In the genomic region with DNA sequence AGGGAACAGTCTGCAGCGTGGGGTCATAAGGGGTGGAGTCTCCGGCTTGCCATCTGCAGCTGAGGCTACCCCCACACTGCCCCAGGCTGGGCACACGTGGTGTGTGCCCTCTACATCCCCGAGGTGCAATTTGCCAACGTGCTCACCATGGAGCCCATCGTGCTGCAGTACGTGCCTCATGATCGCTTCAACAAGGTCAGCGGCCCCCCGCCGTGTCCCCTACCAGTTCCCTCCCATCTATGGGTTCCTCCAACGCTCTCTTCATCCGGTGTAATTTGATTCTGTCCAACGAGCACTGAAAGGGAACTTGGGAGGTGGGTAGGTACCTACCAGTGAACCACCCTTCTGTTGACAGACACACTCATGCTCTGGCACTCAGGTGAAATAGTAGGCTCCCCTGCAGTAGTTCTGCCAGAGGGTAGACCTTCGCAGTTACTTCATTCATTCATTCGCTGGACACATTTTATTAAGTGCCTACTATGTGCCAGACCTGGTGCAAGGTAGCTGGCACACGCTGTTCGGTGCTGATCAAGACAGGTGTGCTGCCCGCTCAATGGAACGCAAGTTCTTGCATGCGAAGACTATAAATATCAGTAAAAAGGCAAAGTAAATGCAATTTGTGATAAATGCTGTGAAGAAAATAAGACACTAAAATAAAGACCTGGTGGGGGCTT, we compare ENCODE assay signal across 12 cellular contexts. TPM values are rescaled to one million over a fixed set of nuclear protein-coding genes. Genes with fewer than 3 reads are reported as not detected.
DNase-seq lines count a peak whose midpoint lies in the region; ATAC-seq and TF ChIP-seq lines count a peak whose summit lies in the region.
"Had no signal": no experiment of that assay in that cellular context is flagged by ENCODE, and none has a peak within 500 bp of the region (broad histone marks: within the 10 kb centered on the region; RNA-seq: fewer than 3 reads in every experiment).

No MANE protein-coding gene starts in this region.

- no peak for ATAC-seq in activated naive CD8-positive, alpha-beta T cell treated with anti-CD3 and anti-CD28 coated beads, Interleukin-2, amount 50 U/mL, for 24 hours
- ATAC-seq: HCT116, left colon had no signal

- no peak overlapping the region for H3K9ac ChIP-seq in Loucy (ENCODE audit: low read depth, low read length, poor library complexity, severe bottlenecking)
- H3K9ac ChIP-seq in neural progenitor cell: no peak overlapping the region

- H3K27me3 Mint-ChIP-seq in activated CD4-positive, alpha-beta T cell treated with anti-CD3 and anti-CD28 coated beads, Interleukin-2, amount 10 ng/mL, durations not matched to agents 24 days and 14 days: no peaks in the 10 kb centered on the region
- H3K27me3 Mint-ChIP-seq in activated naive CD8-positive, alpha-beta T cell treated with anti-CD3 and anti-CD28 coated beads, Interleukin-2, amount 50 U/mL, for 24 hours: no peaks in the 10 kb centered on the region
- H3K27me3 Mint-ChIP-seq in neural progenitor cell (ENCODE audit: insufficient read depth, low read depth): peaks cover 7% of the 10 kb centered on the region

- H3K79me2 ChIP-seq in Loucy (ENCODE audit: insufficient read depth, low read length) (peaks cover 71% of the 10 kb centered on the region), neural progenitor cell (ENCODE audit: low read depth) (no peaks in the 10 kb centered on the region)

- H3K9me3 ChIP-seq in Loucy (ENCODE audit: insufficient read depth, low read depth, low read length): no peaks in the 10 kb centered on the region
- H3K9me3 ChIP-seq in neural progenitor cell (ENCODE audit: low read depth): no peaks in the 10 kb centered on the region

- peak overlapping the region; percentile 93 for H3K4me3 ChIP-seq in Loucy (ENCODE audit: low read length, poor library complexity, severe bottlenecking)
- no peak overlapping the region for H3K4me3 ChIP-seq in neural progenitor cell

- intact Hi-C loops in activated CD4-positive, alpha-beta T cell treated with anti-CD3 and anti-CD28 coated beads, Interleukin-2, amount 10 ng/mL, durations not matched to agents 24 days and 14 days (cut with micrococcal nuclease): no loop called here

- H3K4me1 ChIP-seq in Loucy (ENCODE audit: insufficient read depth, low read length, poor library complexity, severe bottlenecking) (peaks cover 56% of the 10 kb centered on the region), neural progenitor cell (peaks cover 20% of the 10 kb centered on the region)

- peaks cover 48% of the 10 kb centered on the region for H4K20me1 ChIP-seq in Loucy (ENCODE audit: insufficient read depth, low read length, poor library complexity, severe bottlenecking)
- H4K20me1 ChIP-seq in neural progenitor cell (ENCODE audit: low read depth): peaks cover 63% of the 10 kb centered on the region

- H2AFZ ChIP-seq in Loucy (ENCODE audit: low read length) (no peak overlapping the region), neural progenitor cell (replicated peaks) (no peak overlapping the region)

- H3K9me2 ChIP-seq in Loucy (replicated peaks; ENCODE audit: low read depth, low read length): no peaks in the 10 kb centered on the region

- no peak for DNase-seq in activated CD4-positive, alpha-beta T cell treated with anti-CD3 and anti-CD28 coated beads, Interleukin-2, amount 10 ng/mL, durations not matched to agents 24 days and 14 days
- DNase-seq in activated CD4-positive, alpha-beta T cell treated with anti-CD3 and anti-CD28 coated beads for 48 hours: no peak
- DNase-seq in activated naive CD8-positive, alpha-beta T cell treated with anti-CD3 and anti-CD28 coated beads, Interleukin-2, amount 50 U/mL, for 24 hours: no peak
- DNase-seq in neural progenitor cell (ENCODE audit: low spot score): no peak
- DNase-seq in SHP77 (lab: John Stamatoyannopoulos, UW): no peak
- DNase-seq in HCEC 1CT: no peak
- no peak for DNase-seq in foreskin melanocyte
- DNase-seq: EL, left colon, NCI-H1694 had no signal

- H3K27ac Mint-ChIP-seq in activated CD4-positive, alpha-beta T cell treated with anti-CD3 and anti-CD28 coated beads, Interleukin-2, amount 10 ng/mL, durations not matched to agents 24 days and 14 days: peak overlapping the region; percentile 52
- H3K27ac Mint-ChIP-seq in activated naive CD8-positive, alpha-beta T cell treated with anti-CD3 and anti-CD28 coated beads, Interleukin-2, amount 50 U/mL, for 24 hours: peak overlapping the region; percentile 96
- H3K27ac Mint-ChIP-seq in neural progenitor cell: no peak overlapping the region

- H3K4me2 ChIP-seq in Loucy (ENCODE audit: low read depth, low read length, poor library complexity, severe bottlenecking) (peak overlapping the region; percentile 95), neural progenitor cell (no peak overlapping the region)

- H3K36me3 ChIP-seq in Loucy (ENCODE audit: insufficient read depth, low read length) (peaks cover 23% of the 10 kb centered on the region; the same call in 1 of the 2 replicates), neural progenitor cell (no peaks in the 10 kb centered on the region)

- TF ChIP-seq CTCF in Loucy (conservative IDR thresholded peaks at IDR 0.05; ENCODE audit: low read length) (no peak), neural progenitor cell (IDR thresholded peaks at IDR 0.05) (no peak)

- H3K27me3 ChIP-seq in Loucy (ENCODE audit: insufficient read depth, low read length, poor library complexity, severe bottlenecking) (no peaks in the 10 kb centered on the region), neural progenitor cell (peaks cover 48% of the 10 kb centered on the region)

- H3K27ac ChIP-seq in neural progenitor cell: no peak overlapping the region

- peaks cover 53% of the 10 kb centered on the region for H3K4me1 Mint-ChIP-seq in activated CD4-positive, alpha-beta T cell treated with anti-CD3 and anti-CD28 coated beads, Interleukin-2, amount 10 ng/mL, durations not matched to agents 24 days and 14 days
- peaks cover 60% of the 10 kb centered on the region for H3K4me1 Mint-ChIP-seq in activated naive CD8-positive, alpha-beta T cell treated with anti-CD3 and anti-CD28 coated beads, Interleukin-2, amount 50 U/mL, for 24 hours
- H3K4me1 Mint-ChIP-seq in neural progenitor cell: peaks cover 47% of the 10 kb centered on the region

- H3K9me3 Mint-ChIP-seq in activated CD4-positive, alpha-beta T cell treated with anti-CD3 and anti-CD28 coated beads, Interleukin-2, amount 10 ng/mL, durations not matched to agents 24 days and 14 days: no peaks in the 10 kb centered on the region
- H3K9me3 Mint-ChIP-seq in activated naive CD8-positive, alpha-beta T cell treated with anti-CD3 and anti-CD28 coated beads, Interleukin-2, amount 50 U/mL, for 24 hours: no peaks in the 10 kb centered on the region
- H3K9me3 Mint-ChIP-seq in neural progenitor cell: no peaks in the 10 kb centered on the region

- H3K4me3 Mint-ChIP-seq in activated CD4-positive, alpha-beta T cell treated with anti-CD3 and anti-CD28 coated beads, Interleukin-2, amount 10 ng/mL, durations not matched to agents 24 days and 14 days: peak overlapping the region; percentile 90
- peak overlapping the region; percentile 96 for H3K4me3 Mint-ChIP-seq in activated naive CD8-positive, alpha-beta T cell treated with anti-CD3 and anti-CD28 coated beads, Interleukin-2, amount 50 U/mL, for 24 hours
- H3K4me3 Mint-ChIP-seq in neural progenitor cell: peak overlapping the region; percentile 89

- H3K36me3 Mint-ChIP-seq in activated CD4-positive, alpha-beta T cell treated with anti-CD3 and anti-CD28 coated beads, Interleukin-2, amount 10 ng/mL, durations not matched to agents 24 days and 14 days (ENCODE audit: low read depth): peaks cover 59% of the 10 kb centered on the region
- H3K36me3 Mint-ChIP-seq in activated naive CD8-positive, alpha-beta T cell treated with anti-CD3 and anti-CD28 coated beads, Interleukin-2, amount 50 U/mL, for 24 hours (ENCODE audit: low read depth): peaks cover 51% of the 10 kb centered on the region
- H3K36me3 Mint-ChIP-seq in neural progenitor cell: peaks cover 4% of the 10 kb centered on the region

- H3F3A ChIP-seq in Loucy (ENCODE audit: low read depth) (no peaks in the 10 kb centered on the region), neural progenitor cell (ENCODE audit: low read depth) (peaks cover 42% of the 10 kb centered on the region)

RNA-seq across cellular contexts. Expression of gene MLLT6, which starts 2.7 kb away (rescaled TPM):
- 243 and 248 TPM in 2 replicates for total RNA-seq in activated CD4-positive, alpha-beta T cell treated with anti-CD3 and anti-CD28 coated beads, Interleukin-2, amount 10 ng/mL, durations not matched to agents 24 days and 14 days
- 7.4 and 24.4 TPM in 2 replicates for total RNA-seq in neural progenitor cell (ENCODE audit: low replicate concordance)

RNA-seq across cellular contexts. Expression of gene CISD3, which starts 22.3 kb away (rescaled TPM):
- total RNA-seq in activated CD4-positive, alpha-beta T cell treated with anti-CD3 and anti-CD28 coated beads, Interleukin-2, amount 10 ng/mL, durations not matched to agents 24 days and 14 days: 44.0 and 46.7 TPM in 2 replicates
- 0.60 and 1.0 TPM in 2 replicates for total RNA-seq in neural progenitor cell (ENCODE audit: low replicate concordance)

RNA-seq across cellular contexts. Expression of gene EPOP, which starts 33.1 kb away (rescaled TPM):
- 52.1 and 54.9 TPM in 2 replicates for total RNA-seq in activated CD4-positive, alpha-beta T cell treated with anti-CD3 and anti-CD28 coated beads, Interleukin-2, amount 10 ng/mL, durations not matched to agents 24 days and 14 days
- 8.0 and 19.3 TPM in 2 replicates for total RNA-seq in neural progenitor cell (ENCODE audit: low replicate concordance)

RNA-seq across cellular contexts. Expression of gene PCGF2, which starts 40.3 kb away (rescaled TPM):
- 4.7 and 5.5 TPM in 2 replicates for total RNA-seq in activated CD4-positive, alpha-beta T cell treated with anti-CD3 and anti-CD28 coated beads, Interleukin-2, amount 10 ng/mL, durations not matched to agents 24 days and 14 days
- 16.7 and 23.8 TPM in 2 replicates for total RNA-seq in neural progenitor cell (ENCODE audit: low replicate concordance)

RNA-seq across cellular contexts. Expression of gene PSMB3, which starts 44.7 kb away (rescaled TPM):
- total RNA-seq in activated CD4-positive, alpha-beta T cell treated with anti-CD3 and anti-CD28 coated beads, Interleukin-2, amount 10 ng/mL, durations not matched to agents 24 days and 14 days: 356 and 358 TPM in 2 replicates
- 127 and 141 TPM in 2 replicates for total RNA-seq in neural progenitor cell (ENCODE audit: low replicate concordance)

Comparison
In these comparisons a context has a peak if more than half of its experiments do, and no peak if none do; other contexts are left out.
1. RNA of gene CISD3, which starts 22.3 kb away (total RNA-seq): 44.0 to 46.7 TPM in activated CD4-positive, alpha-beta T cell treated with anti-CD3 and anti-CD28 coated beads, Interleukin-2, amount 10 ng/mL, durations not matched to agents 24 days and 14 days; 0.60 to 1.0 TPM in neural progenitor cell; every median in the first group is over 10 times any median in the second.
2. Peak in every context shown above with its lines, with median percentiles within 50 percentile points of each other: H3K4me3 Mint-ChIP-seq.